19 cellular contexts compared by ENCODE assay signal in the genomic region with DNA sequence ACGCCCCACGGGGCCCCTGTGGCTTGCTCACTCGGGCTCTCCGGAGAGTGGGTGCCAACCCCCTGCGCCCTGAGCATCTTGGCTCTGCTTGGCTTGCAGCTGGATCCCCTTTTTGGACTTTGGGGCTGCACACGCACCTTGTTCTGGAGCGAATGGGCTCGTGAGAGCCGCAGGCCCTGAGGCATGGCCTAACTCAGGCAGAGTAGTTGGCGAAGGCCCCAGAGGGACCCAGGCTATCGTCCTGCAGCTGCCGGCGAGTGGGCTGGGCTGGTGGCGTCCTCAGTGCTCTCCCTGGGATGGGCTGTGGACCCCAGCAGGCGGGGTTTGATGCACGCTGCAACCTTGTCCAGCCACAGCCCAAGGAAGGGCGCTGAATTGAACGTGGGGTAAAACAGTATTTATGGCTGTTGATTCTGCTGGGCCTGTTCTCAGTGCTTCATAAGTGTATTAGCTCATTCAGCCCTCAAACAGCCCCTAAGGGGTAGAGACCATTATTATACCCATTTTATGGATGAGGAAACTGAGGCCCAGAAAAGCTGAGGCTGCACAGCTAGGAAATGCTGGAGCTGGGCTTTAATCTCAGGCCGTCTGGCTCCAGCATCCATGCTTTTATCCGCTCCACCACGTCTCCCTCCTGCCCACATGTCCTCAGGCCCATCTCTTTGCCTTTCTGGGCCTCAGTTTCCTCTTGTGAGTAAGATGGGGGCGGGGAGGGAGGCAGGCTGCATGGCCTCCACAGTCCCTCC.
"Had no signal": no experiment of that assay in that cellular context is flagged by ENCODE, and none has a peak within 500 bp of the region (broad histone marks: within the 10 kb centered on the region; RNA-seq: fewer than 3 reads in every experiment).

No MANE protein-coding gene starts in this region.

- H3K36me3 Mint-ChIP-seq: natural killer cell; stimulated activated naive B cell treated with anti-CD40 and anti-IgM and Interleukin-4, amounts not matched to agents 10 μg/mL and 1 μg/mL and 100 μg/mL, for 72 hours had no signal

- ATAC-seq: gastroesophageal sphincter; natural killer cell; psoas muscle; stimulated activated naive B cell treated with anti-CD40 and anti-IgM and Interleukin-4, amounts not matched to agents 10 μg/mL and 1 μg/mL and 100 μg/mL, for 72 hours; stimulated activated naive CD8-positive, alpha-beta T cell treated with anti-CD3 and anti-CD28 coated beads, Interleukin-15, amount 100 ng/mL, for 72 hours had no signal

- H3K4me3 ChIP-seq: esophagus muscularis mucosa, gastroesophageal sphincter, psoas muscle, sigmoid colon, skin epidermis, thoracic aorta, transverse colon had no signal

- H3K27ac Mint-ChIP-seq: natural killer cell; stimulated activated naive B cell treated with anti-CD40 and anti-IgM and Interleukin-4, amounts not matched to agents 10 μg/mL and 1 μg/mL and 100 μg/mL, for 72 hours; stimulated activated naive CD8-positive, alpha-beta T cell treated with anti-CD3 and anti-CD28 coated beads, Interleukin-15, amount 100 ng/mL, for 72 hours had no signal

- H3K9me3 ChIP-seq: esophagus muscularis mucosa, gastroesophageal sphincter, neutrophil, psoas muscle, sigmoid colon, thoracic aorta, transverse colon had no signal

- H3K27me3 ChIP-seq: esophagus muscularis mucosa, gastroesophageal sphincter, neutrophil, sigmoid colon, transverse colon had no signal

- H3K4me3 Mint-ChIP-seq: central memory CD8-positive, alpha-beta T cell; natural killer cell; stimulated activated naive B cell treated with anti-CD40 and anti-IgM and Interleukin-4, amounts not matched to agents 10 μg/mL and 1 μg/mL and 100 μg/mL, for 72 hours; stimulated activated naive CD8-positive, alpha-beta T cell treated with anti-CD3 and anti-CD28 coated beads, Interleukin-15, amount 100 ng/mL, for 72 hours had no signal

- H3K9me3 Mint-ChIP-seq: central memory CD8-positive, alpha-beta T cell; natural killer cell; stimulated activated naive B cell treated with anti-CD40 and anti-IgM and Interleukin-4, amounts not matched to agents 10 μg/mL and 1 μg/mL and 100 μg/mL, for 72 hours; stimulated activated naive CD8-positive, alpha-beta T cell treated with anti-CD3 and anti-CD28 coated beads, Interleukin-15, amount 100 ng/mL, for 72 hours had no signal

- H3K4me1 Mint-ChIP-seq: central memory CD8-positive, alpha-beta T cell; natural killer cell; stimulated activated naive B cell treated with anti-CD40 and anti-IgM and Interleukin-4, amounts not matched to agents 10 μg/mL and 1 μg/mL and 100 μg/mL, for 72 hours; stimulated activated naive CD8-positive, alpha-beta T cell treated with anti-CD3 and anti-CD28 coated beads, Interleukin-15, amount 100 ng/mL, for 72 hours had no signal

- H3K27me3 Mint-ChIP-seq: stimulated activated naive CD8-positive, alpha-beta T cell treated with anti-CD3 and anti-CD28 coated beads, Interleukin-15, amount 100 ng/mL, for 72 hours had no signal

- H3K36me3 ChIP-seq: esophagus muscularis mucosa, gastroesophageal sphincter, neutrophil, sigmoid colon, thoracic aorta, transverse colon had no signal

- DNase-seq: cortex of kidney; effector memory CD4-positive, alpha-beta T cell; foreskin fibroblast; kidney glomerular epithelial cell; natural killer cell; psoas muscle; sigmoid colon; stimulated activated CD4-positive, alpha-beta T cell treated with anti-CD3 and anti-CD28 coated beads, Interleukin-2, amount 100 ng/mL, for 24 hours; stimulated activated CD4-positive, alpha-beta T cell treated with anti-CD3 and anti-CD28 coated beads, Interleukin-4, amount 100 ng/mL, for 4 hours; stimulated activated naive B cell treated with anti-CD40 and anti-IgM and Interleukin-4, amounts not matched to agents 10 μg/mL and 1 μg/mL and 100 μg/mL, for 72 hours; stimulated activated naive CD8-positive, alpha-beta T cell treated with anti-CD3 and anti-CD28 coated beads, Interleukin-15, amount 100 ng/mL, for 72 hours; transverse colon had no signal

- H3K27ac ChIP-seq: epithelial cell of prostate, esophagus muscularis mucosa, gastroesophageal sphincter, neutrophil, psoas muscle, sigmoid colon, skin epidermis, thoracic aorta, transverse colon had no signal
